In the genomic region with DNA sequence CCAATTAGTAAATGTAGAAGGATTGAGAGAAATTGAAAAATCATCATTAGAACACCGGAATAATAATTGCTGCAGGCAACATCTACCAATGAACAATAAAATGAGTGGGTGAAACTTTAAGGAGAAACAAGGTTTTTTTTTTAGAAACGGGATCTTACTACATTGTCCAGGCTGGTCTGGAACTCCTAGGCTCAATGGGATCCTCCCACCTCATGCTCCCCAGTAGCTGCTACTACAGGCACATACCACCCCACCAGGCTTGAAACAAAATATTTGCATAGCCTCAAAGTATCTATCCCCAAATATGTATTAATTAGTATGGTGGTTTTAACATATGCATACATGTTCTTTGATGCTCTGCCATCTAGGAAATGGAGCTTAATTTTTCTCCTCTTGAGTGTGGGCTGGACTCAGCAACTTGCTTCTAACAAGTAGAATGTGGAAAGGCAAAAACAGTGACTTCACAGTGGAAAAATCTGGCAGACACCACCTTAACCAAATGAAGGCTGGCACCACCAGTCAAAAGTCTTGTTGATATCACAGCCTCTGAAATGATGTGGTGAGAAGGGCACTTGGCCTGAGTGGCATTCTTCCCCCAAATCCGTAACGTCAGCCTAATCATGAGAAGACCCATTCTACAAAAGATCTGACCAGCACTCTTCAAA, we compare ENCODE assay signal across 14 cellular contexts.
"Had no signal": no experiment of that assay in that cellular context is flagged by ENCODE, and none has a peak within 500 bp of the region (broad histone marks: within the 10 kb centered on the region; RNA-seq: fewer than 3 reads in every experiment).

No MANE protein-coding gene starts in this region.

- DNase-seq: activated CD4-positive, alpha-beta T cell treated with anti-CD3 and anti-CD28 coated beads, Interleukin-2, amount 50 U/mL, for 4 hours; activated CD4-positive, CD25-positive, alpha-beta regulatory T cell treated with anti-CD3 and anti-CD28 coated beads, Interleukin-2, amount 50 U/mL, for 72 hours; activated effector memory CD4-positive, alpha-beta T cell treated with Interleukin-2 at 50 U/mL for 16 hours; activated T-cell treated with anti-CD3 and anti-CD28 coated beads, Interleukin-2, amount 50 U/mL, for 24 hours; kidney; naive thymus-derived CD4-positive, alpha-beta T cell; right cardiac atrium; transverse colon had no signal

- H3K27ac Mint-ChIP-seq: activated naive CD4-positive, alpha-beta T cell treated with anti-CD3 and anti-CD28 coated beads, Interleukin-2, amount 50 U/mL, for 24 hours; activated T-cell treated with anti-CD3 and anti-CD28 coated beads, Interleukin-2, amount 50 U/mL, for 24 hours; naive thymus-derived CD4-positive, alpha-beta T cell; stimulated activated memory B cell treated with anti-CD40 and anti-IgM and Interleukin-4, amounts not matched to agents 10 μg/mL and 1 μg/mL and 100 μg/mL, for 72 hours; T-helper 2 cell treated with Interferon-gamma antibody and Interleukin-4, amounts not matched to agents 5 μg/mL and 100 μg/mL, for 36 hours had no signal

- H3K4me3 Mint-ChIP-seq: activated naive CD4-positive, alpha-beta T cell treated with anti-CD3 and anti-CD28 coated beads, Interleukin-2, amount 50 U/mL, for 24 hours; activated T-cell treated with anti-CD3 and anti-CD28 coated beads, Interleukin-2, amount 50 U/mL, for 24 hours; naive thymus-derived CD4-positive, alpha-beta T cell; stimulated activated memory B cell treated with anti-CD40 and anti-IgM and Interleukin-4, amounts not matched to agents 10 μg/mL and 1 μg/mL and 100 μg/mL, for 72 hours; T-helper 2 cell treated with Interferon-gamma antibody and Interleukin-4, amounts not matched to agents 5 μg/mL and 100 μg/mL, for 36 hours had no signal

- H3K27me3 ChIP-seq: gastroesophageal sphincter, neutrophil, transverse colon had no signal

- H3K27me3 Mint-ChIP-seq: activated naive CD4-positive, alpha-beta T cell treated with anti-CD3 and anti-CD28 coated beads, Interleukin-2, amount 50 U/mL, for 24 hours; activated T-cell treated with anti-CD3 and anti-CD28 coated beads, Interleukin-2, amount 50 U/mL, for 24 hours; naive thymus-derived CD4-positive, alpha-beta T cell; stimulated activated memory B cell treated with anti-CD40 and anti-IgM and Interleukin-4, amounts not matched to agents 10 μg/mL and 1 μg/mL and 100 μg/mL, for 72 hours had no signal

- ATAC-seq: gastroesophageal sphincter; naive thymus-derived CD4-positive, alpha-beta T cell; right cardiac atrium; stimulated activated memory B cell treated with anti-CD40 and anti-IgM and Interleukin-4, amounts not matched to agents 10 μg/mL and 1 μg/mL and 100 μg/mL, for 72 hours had no signal

- H3K4me3 ChIP-seq: gastroesophageal sphincter, transverse colon had no signal

- H3K9me3 Mint-ChIP-seq: activated naive CD4-positive, alpha-beta T cell treated with anti-CD3 and anti-CD28 coated beads, Interleukin-2, amount 50 U/mL, for 24 hours; activated T-cell treated with anti-CD3 and anti-CD28 coated beads, Interleukin-2, amount 50 U/mL, for 24 hours; naive thymus-derived CD4-positive, alpha-beta T cell; stimulated activated memory B cell treated with anti-CD40 and anti-IgM and Interleukin-4, amounts not matched to agents 10 μg/mL and 1 μg/mL and 100 μg/mL, for 72 hours; T-helper 2 cell treated with Interferon-gamma antibody and Interleukin-4, amounts not matched to agents 5 μg/mL and 100 μg/mL, for 36 hours had no signal

- H3K36me3 ChIP-seq: neutrophil, transverse colon had no signal

- H3K36me3 Mint-ChIP-seq: activated naive CD4-positive, alpha-beta T cell treated with anti-CD3 and anti-CD28 coated beads, Interleukin-2, amount 50 U/mL, for 24 hours; naive thymus-derived CD4-positive, alpha-beta T cell; stimulated activated memory B cell treated with anti-CD40 and anti-IgM and Interleukin-4, amounts not matched to agents 10 μg/mL and 1 μg/mL and 100 μg/mL, for 72 hours had no signal

- FAIRE-seq: bronchial epithelial cell, kidney had no signal

- H3K9me3 ChIP-seq: gastroesophageal sphincter, neutrophil, transverse colon had no signal

- H3K27ac ChIP-seq: gastroesophageal sphincter, neutrophil, transverse colon had no signal
